1 cellular context compared by ENCODE assay signal in the genomic region with DNA sequence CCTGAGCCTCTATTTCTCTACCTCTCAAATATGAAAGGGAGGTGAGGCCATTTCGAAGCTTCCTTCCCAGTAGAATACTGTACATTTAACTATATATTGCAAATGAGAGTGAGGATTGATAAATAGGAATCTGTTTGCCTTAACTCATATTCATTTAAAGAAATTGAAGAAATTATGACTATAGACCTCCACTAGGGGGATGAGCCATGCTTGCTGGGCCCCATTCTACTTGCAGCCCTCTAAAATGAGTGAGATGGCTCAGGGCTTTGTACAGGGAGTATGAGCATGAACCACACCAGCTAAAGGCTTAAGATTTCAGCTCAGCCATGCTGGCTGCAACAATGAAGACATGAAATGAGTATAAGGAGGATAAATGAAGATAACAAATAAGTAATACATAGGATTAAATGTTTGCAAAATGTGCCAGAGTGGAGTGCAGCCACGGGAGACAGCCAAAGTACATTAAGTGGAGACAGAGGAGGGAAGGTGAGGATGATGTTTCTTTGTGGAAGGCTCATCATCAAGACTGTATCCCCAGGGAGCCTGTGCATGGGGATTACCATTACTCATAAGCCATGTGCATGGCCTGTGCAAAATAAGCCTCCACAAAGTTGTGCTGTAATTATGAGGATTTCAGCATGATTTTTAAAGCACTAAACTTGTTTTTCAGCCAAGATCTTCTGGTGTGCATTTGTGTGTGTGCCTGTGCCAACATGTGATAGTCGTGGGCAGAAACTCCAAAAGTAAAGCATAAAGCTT.
TF ChIP-seq lines count a peak whose summit lies in the region.

No MANE protein-coding gene starts in this region.

TF ChIP-seq in WTC11, 78 proteins besides CTCF, POLR2A, EP300 and RAD21 (continued from another document):
- TF ChIP-seq GRHL2 (CRISPR knock-in tag; IDR thresholded peaks at IDR 0.05; ENCODE audit: insufficient replicate concordance, severe bottlenecking), result no peak
- TF ChIP-seq NFATC4 (CRISPR knock-in tag; IDR thresholded peaks at IDR 0.05), result no peak
- no peak for TF ChIP-seq ZNF219 (CRISPR knock-in tag; IDR thresholded peaks at IDR 0.05; ENCODE audit: borderline replicate concordance)
- TF ChIP-seq SP1 (CRISPR knock-in tag; conservative IDR thresholded peaks at IDR 0.05), result no peak
